ENCODE assay signal across 15 cellular contexts in the genomic region with DNA sequence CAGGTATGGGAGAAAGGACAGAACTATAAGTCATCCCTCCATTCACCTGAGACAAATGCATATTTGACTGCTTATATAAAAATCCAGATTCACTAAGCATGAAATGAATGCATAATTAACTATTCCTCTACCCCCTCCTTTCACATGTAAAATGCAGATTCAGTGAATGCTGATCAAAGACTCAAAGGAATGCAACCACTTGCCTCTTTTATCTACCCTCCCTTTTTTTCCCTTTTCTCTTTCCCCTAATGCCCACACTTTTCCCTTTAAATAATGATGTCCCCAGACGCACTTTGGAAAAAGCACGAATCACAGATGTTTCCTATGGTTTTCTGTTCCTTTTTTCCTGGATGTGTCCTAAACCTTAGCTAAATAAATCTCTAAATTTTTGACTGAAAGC. TPM values are rescaled to one million over a fixed set of nuclear protein-coding genes. Genes with fewer than 3 reads are reported as not detected.
DNase-seq lines count a peak whose midpoint lies in the region; ATAC-seq and TF ChIP-seq lines count a peak whose summit lies in the region.
"Had no signal": no experiment of that assay in that cellular context is flagged by ENCODE, and none has a peak within 500 bp of the region (broad histone marks: within the 10 kb centered on the region; RNA-seq: fewer than 3 reads in every experiment).

No MANE protein-coding gene starts in this region.

- peak overlapping the region; percentile 46 for H3K4me3 ChIP-seq in iPS-20b (ENCODE audit: low read length)
- no peak overlapping the region for H3K4me3 ChIP-seq in thoracic aorta
- H3K4me3 ChIP-seq: body of pancreas had no signal

- H3K36me3 Mint-ChIP-seq in activated T-cell treated with anti-CD3 and anti-CD28 coated beads, Interleukin-2, amount 50 U/mL, for 4 hours (ENCODE audit: insufficient read depth), result no peaks in the 10 kb centered on the region
- H3K36me3 Mint-ChIP-seq in activated CD4-positive, alpha-beta memory T cell treated with anti-CD3 and anti-CD28 coated beads, Interleukin-2, amount 10 ng/mL, durations not matched to agents 7 days and 5 days (ENCODE audit: low read depth), result no peaks in the 10 kb centered on the region

- CTCF ChIA-PET in activated CD4-positive, alpha-beta memory T cell treated with anti-CD3 and anti-CD28 coated beads, Interleukin-2, amount 10 ng/mL, durations not matched to agents 7 days and 5 days (lab: Charles Lee), result no interaction called here

- TF ChIP-seq CTCF in thoracic aorta (IDR thresholded peaks at IDR 0.05), result no peak

- POLR2A ChIA-PET in activated CD4-positive, alpha-beta memory T cell treated with anti-CD3 and anti-CD28 coated beads, Interleukin-2, amount 10 ng/mL, durations not matched to agents 7 days and 5 days (lab: Charles Lee), result interaction anchor here (1.1 to 1.4 kb wide), 3 partner anchors 8 to 139 kb away, joined by 3 read pairs; partner anchors contain the start of gene ATL3

- H3K27me3 Mint-ChIP-seq in activated T-cell treated with anti-CD3 and anti-CD28 coated beads, Interleukin-2, amount 50 U/mL, for 4 hours (ENCODE audit: low read depth), result no peaks in the 10 kb centered on the region
- H3K27me3 Mint-ChIP-seq in activated CD4-positive, alpha-beta memory T cell treated with anti-CD3 and anti-CD28 coated beads, Interleukin-2, amount 10 ng/mL, durations not matched to agents 7 days and 5 days, result no peaks in the 10 kb centered on the region

- H3K4me1 Mint-ChIP-seq in activated T-cell treated with anti-CD3 and anti-CD28 coated beads, Interleukin-2, amount 50 U/mL, for 4 hours (ENCODE audit: low read depth), result peaks cover 74% of the 10 kb centered on the region
- H3K4me1 Mint-ChIP-seq in activated CD4-positive, alpha-beta memory T cell treated with anti-CD3 and anti-CD28 coated beads, Interleukin-2, amount 10 ng/mL, durations not matched to agents 7 days and 5 days, result peaks cover 58% of the 10 kb centered on the region

- H3K4me3 Mint-ChIP-seq in activated T-cell treated with anti-CD3 and anti-CD28 coated beads, Interleukin-2, amount 50 U/mL, for 4 hours, result peak overlapping the region; percentile 33
- H3K4me3 Mint-ChIP-seq in activated CD4-positive, alpha-beta memory T cell treated with anti-CD3 and anti-CD28 coated beads, Interleukin-2, amount 10 ng/mL, durations not matched to agents 7 days and 5 days, result peak overlapping the region; percentile 38

- peaks cover 42% of the 10 kb centered on the region for H3K4me1 ChIP-seq in iPS-20b (ENCODE audit: insufficient read depth, low read length)
- peaks cover 15 to 32% of the 10 kb centered on the region in 2 donors for H3K4me1 ChIP-seq in thoracic aorta (ENCODE audit: control insufficient read depth in 1 of 2, low read depth in 2 of 2)

- peak overlapping the region; percentile 60 for H3K9ac ChIP-seq in iPS-20b (ENCODE audit: low read depth, low read length)

- DNase-seq in activated T-cell treated with anti-CD3 and anti-CD28 coated beads, Interleukin-2, amount 50 U/mL, for 4 hours, result no peak
- DNase-seq in activated T-cell treated with anti-CD3 and anti-CD28 coated beads for 4 hours, result no peak
- no peak for DNase-seq in activated CD4-positive, alpha-beta memory T cell treated with anti-CD3 and anti-CD28 coated beads, Interleukin-2, amount 10 ng/mL, durations not matched to agents 7 days and 5 days
- DNase-seq in thoracic aorta (ENCODE audit: low spot score), result no peak
- DNase-seq in KG1 (lab: John Stamatoyannopoulos, UW), result no peak
- DNase-seq in G401 (ENCODE audit: low spot score), result no peak
- DNase-seq: NCI-H2029 treated with DMSO at 0.1 percent for 48 hours, NCI-H774, SHP77 had no signal

- no peaks in the 10 kb centered on the region for H3K36me3 ChIP-seq in iPS-20b (ENCODE audit: insufficient read depth, low read depth, low read length)
- H3K36me3 ChIP-seq in thoracic aorta, result no peaks in the 10 kb centered on the region
- H3K36me3 ChIP-seq: neutrophil had no signal

- no peaks in the 10 kb centered on the region for H3K27me3 ChIP-seq in iPS-20b (ENCODE audit: insufficient read depth, low read length)
- H3K27me3 ChIP-seq in thoracic aorta (replicated peaks; ENCODE audit: insufficient read depth), result no peaks in the 10 kb centered on the region
- H3K27me3 ChIP-seq: body of pancreas had no signal

- H3K9me3 ChIP-seq in iPS-20b (ENCODE audit: insufficient read depth, low read depth, low read length), result no peaks in the 10 kb centered on the region
- H3K9me3 ChIP-seq in thoracic aorta, result no peaks in the 10 kb centered on the region
- H3K9me3 ChIP-seq: body of pancreas, neutrophil had no signal

- no peaks in the 10 kb centered on the region for H3K9me3 Mint-ChIP-seq in activated T-cell treated with anti-CD3 and anti-CD28 coated beads, Interleukin-2, amount 50 U/mL, for 4 hours
- H3K9me3 Mint-ChIP-seq in activated CD4-positive, alpha-beta memory T cell treated with anti-CD3 and anti-CD28 coated beads, Interleukin-2, amount 10 ng/mL, durations not matched to agents 7 days and 5 days, result no peaks in the 10 kb centered on the region

- in situ Hi-C loops in G401 (cut with HindIII; ENCODE audit: low sequenced_read_pairs), result no loop called here

- H3K27ac Mint-ChIP-seq in activated CD4-positive, alpha-beta memory T cell treated with anti-CD3 and anti-CD28 coated beads, Interleukin-2, amount 10 ng/mL, durations not matched to agents 7 days and 5 days, result peak overlapping the region; percentile 7

- H3K27ac ChIP-seq in iPS-20b (ENCODE audit: low read length), result peak overlapping the region; percentile 45
- H3K27ac ChIP-seq in thoracic aorta, result peak overlapping the region; percentile 8 to 56
- H3K27ac ChIP-seq: body of pancreas, neutrophil had no signal

- no peak for ATAC-seq in activated T-cell treated with anti-CD3 and anti-CD28 coated beads, Interleukin-2, amount 50 U/mL, for 4 hours
- no peak for ATAC-seq in thoracic aorta (ENCODE audit: insufficient number of reproducible peaks, low FRiP score, low read depth)
- no peak for ATAC-seq in GM21515 (IDR thresholded peaks at IDR 0.05; ENCODE audit: unreplicated experiment)

RNA-seq across cellular contexts. Expression of gene PLAAT4, which starts 4.5 kb away (rescaled TPM):
- total RNA-seq in activated T-cell treated with anti-CD3 and anti-CD28 coated beads, Interleukin-2, amount 50 U/mL, for 4 hours, result 1 to 10 TPM; 5.7 to 8.0 (median 7.4) TPM
- 100 to 1,000 TPM; 104 to 106 TPM for total RNA-seq in activated CD4-positive, alpha-beta memory T cell treated with anti-CD3 and anti-CD28 coated beads, Interleukin-2, amount 10 ng/mL, durations not matched to agents 7 days and 5 days
- total RNA-seq in thoracic aorta, result 10 to 100 TPM; 19.2 to 20.4 TPM
- not detected in 2 replicates for total RNA-seq in G401 (2014; rRNA removed; shearing (Covaris generic))

RNA-seq across cellular contexts. Expression of gene LGALS12, which starts 26.3 kb away (rescaled TPM):
- not detected for total RNA-seq in activated T-cell treated with anti-CD3 and anti-CD28 coated beads, Interleukin-2, amount 50 U/mL, for 4 hours
- total RNA-seq in activated CD4-positive, alpha-beta memory T cell treated with anti-CD3 and anti-CD28 coated beads, Interleukin-2, amount 10 ng/mL, durations not matched to agents 7 days and 5 days, result not detected
- total RNA-seq in thoracic aorta, result under 1 TPM in 1 of 2 donors, not detected in 1; 0.54 TPM
- total RNA-seq in G401 (2014; rRNA removed; shearing (Covaris generic)), result not detected in 2 replicates
- total RNA-seq: glomerular endothelial cell had no signal

RNA-seq across cellular contexts. Expression of gene PLAAT2, which starts 31.0 kb away (rescaled TPM):
- total RNA-seq in activated T-cell treated with anti-CD3 and anti-CD28 coated beads, Interleukin-2, amount 50 U/mL, for 4 hours, result not detected
- total RNA-seq in activated CD4-positive, alpha-beta memory T cell treated with anti-CD3 and anti-CD28 coated beads, Interleukin-2, amount 10 ng/mL, durations not matched to agents 7 days and 5 days, result not detected
- total RNA-seq in thoracic aorta, result not detected
- total RNA-seq in G401 (2014; rRNA removed; shearing (Covaris generic)), result not detected in 2 replicates
- total RNA-seq: body of pancreas, glomerular endothelial cell, urinary bladder had no signal

RNA-seq across cellular contexts. Expression of gene PLAAT5, which starts 41.2 kb away (rescaled TPM):
- under 1 TPM; 0.05 to 0.24 (median 0.13) TPM for total RNA-seq in activated T-cell treated with anti-CD3 and anti-CD28 coated beads, Interleukin-2, amount 50 U/mL, for 4 hours
- not detected for total RNA-seq in activated CD4-positive, alpha-beta memory T cell treated with anti-CD3 and anti-CD28 coated beads, Interleukin-2, amount 10 ng/mL, durations not matched to agents 7 days and 5 days
- 1 to 10 TPM in 1 of 2 donors, under 1 TPM in 1; 0.49 to 1.8 TPM for total RNA-seq in thoracic aorta
- not detected in 2 replicates for total RNA-seq in G401 (2014; rRNA removed; shearing (Covaris generic))
- total RNA-seq: glomerular endothelial cell had no signal

Comparison
In these comparisons a context has a peak if more than half of its experiments do, and no peak if none do; other contexts are left out.
1. RNA of gene PLAAT4, which starts 4.5 kb away (total RNA-seq): 104 to 106 TPM in activated CD4-positive, alpha-beta memory T cell treated with anti-CD3 and anti-CD28 coated beads, Interleukin-2, amount 10 ng/mL, durations not matched to agents 7 days and 5 days; 19.2 to 20.4 TPM in thoracic aorta, 5.7 to 8.0 TPM in activated T-cell treated with anti-CD3 and anti-CD28 coated beads, Interleukin-2, amount 50 U/mL, for 4 hours and not detected in G401; every median in the first group is over 4 times any median in the second.